8 cellular contexts compared by ENCODE assay signal in genomic region chr12:57520008-57520726, GRCh38. TPM values are rescaled to one million over a fixed set of nuclear protein-coding genes. Genes with fewer than 3 reads are reported as not detected.
DNase-seq lines count a peak whose midpoint lies in the region; ATAC-seq and TF ChIP-seq lines count a peak whose summit lies in the region.

A gene with protein sequence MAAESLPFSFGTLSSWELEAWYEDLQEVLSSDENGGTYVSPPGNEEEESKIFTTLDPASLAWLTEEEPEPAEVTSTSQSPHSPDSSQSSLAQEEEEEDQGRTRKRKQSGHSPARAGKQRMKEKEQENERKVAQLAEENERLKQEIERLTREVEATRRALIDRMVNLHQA (minus strand): TSS chr12:57520514. CDS start chr12:57517406, 3,108 bp downstream.

- H3K4me2 ChIP-seq in PC-9: peak within 1 kb of the TSS; percentile 93

- H3F3A ChIP-seq in PC-9 (ENCODE audit: insufficient read depth, low read depth): peaks cover 64% of the 10 kb centered on the region

- CTCF ChIA-PET in PC-9 (lab: Charles Lee): interaction anchor here (0.5 kb wide), 1 partner anchor 31 kb away, joined by 3 read pairs; no protein-coding TSS in a partner anchor

- POLR2A ChIA-PET in PC-9 (lab: Charles Lee; ENCODE audit: unreplicated experiment): interaction anchor here (0.6 kb wide), 2 partner anchors 252 to 1165 kb away, joined by 3 to 6 read pairs; partner anchors contain the start of gene EEF1AKMT3

- H3K27me3 ChIP-seq in PC-9 (ENCODE audit: insufficient read depth, low read depth) (no peaks in the 10 kb centered on the region), mucosa of stomach (ENCODE audit: control insufficient read depth, insufficient read depth, low read length) (no peaks in the 10 kb centered on the region)

- peak; percentile 97 for DNase-seq in DMS53 treated with DMSO at 0.1 percent for 48 hours (lab: John Stamatoyannopoulos, UW; ENCODE audit: unreplicated experiment)
- peak; percentile 99 for DNase-seq in KBM-7
- peak; percentile 91 to 99 for DNase-seq in PC-9
- peak; percentile 99 for DNase-seq in activated T-cell treated with anti-CD3 and anti-CD28 coated beads, Interleukin-2, amount 50 U/mL, for 1 hour
- peak; percentile 72 for DNase-seq in epithelial cell of proximal tubule (ENCODE audit: low read depth)
- peak; percentile 100 for DNase-seq in stimulated activated CD8-positive, alpha-beta memory T cell treated with anti-CD3 and anti-CD28 coated beads, Interleukin-4, amount 100 ng/mL, for 48 hours

- TSS peak; percentile 72 for BruUV-seq in PC-9 (replicated peaks; lab: Mats Ljungman, UMichigan)

- peaks cover 44% of the 10 kb centered on the region for H3K36me3 ChIP-seq in PC-9 (ENCODE audit: low read depth)
- peaks cover 16% of the 10 kb centered on the region for H3K36me3 ChIP-seq in mucosa of stomach (ENCODE audit: control insufficient read depth, insufficient read depth, low read length)

- peak within 1 kb of the TSS; percentile 66 for H2AFZ ChIP-seq in PC-9

- H3K79me2 ChIP-seq in PC-9 (ENCODE audit: low read depth): peaks cover 60% of the 10 kb centered on the region

- no peaks in the 10 kb centered on the region for H3K9me2 ChIP-seq in PC-9 (ENCODE audit: insufficient read depth)

- H3K4me1 ChIP-seq in PC-9 (replicated peaks; ENCODE audit: insufficient read depth): peaks cover 34% of the 10 kb centered on the region
- H3K4me1 ChIP-seq in mucosa of stomach (ENCODE audit: control insufficient read depth, insufficient read depth, low read length): peaks cover 47% of the 10 kb centered on the region

- in situ Hi-C loops in KBM-7 (cut with MboI; ENCODE audit: low pct_unique_long_range_greater_than_20kb, low sequenced_read_pairs): no loop called here

- peak; percentile 56 for ATAC-seq in GM21717 (IDR thresholded peaks at IDR 0.05; ENCODE audit: unreplicated experiment)

- H3K4me3 ChIP-seq in PC-9 (peak within 1 kb of the TSS; percentile 97), epithelial cell of proximal tubule (ENCODE audit: low read depth, low read length) (peak within 1 kb of the TSS; percentile 100), mucosa of stomach (ENCODE audit: low read length) (peak within 1 kb of the TSS; percentile 90)

- no peaks in the 10 kb centered on the region for H3K9me3 ChIP-seq in PC-9 (ENCODE audit: insufficient read depth, low read depth)
- no peaks in the 10 kb centered on the region for H3K9me3 ChIP-seq in mucosa of stomach (ENCODE audit: control insufficient read depth, low read length)

- H3K9ac ChIP-seq in mucosa of stomach (ENCODE audit: low read length): peak within 1 kb of the TSS; percentile 90

- TF ChIP-seq CTCF in PC-9 (conservative IDR thresholded peaks at IDR 0.05): 0 out of 2 replicates have a peak, but pooled peaks have one; percentile 29
- TF ChIP-seq CTCF in epithelial cell of proximal tubule (conservative IDR thresholded peaks at IDR 0.05; ENCODE audit: low read depth, low read length): no peak

- peaks cover 63% of the 10 kb centered on the region for H4K20me1 ChIP-seq in PC-9 (ENCODE audit: insufficient read depth)

- intact Hi-C loops in PC-9 (cut with micrococcal nuclease; ENCODE audit: unreplicated experiment): no loop called here

- peak within 1 kb of the TSS; percentile 99 for H3K27ac ChIP-seq in PC-9

RNA-seq across cellular contexts. Expression of the gene that starts here (rescaled TPM):
- total RNA-seq in PC-9 (2021) (15.6 and 17.3 TPM in 2 replicates), epithelial cell of proximal tubule (13.5 and 20.2 TPM in 2 replicates)

Comparison
In these comparisons a context has a peak if more than half of its experiments do, and no peak if none do; other contexts are left out.
1. Peak in every context shown above with its lines: DNase-seq, ATAC-seq, H3K4me3 ChIP-seq and H3K27ac ChIP-seq.